ENCODE assay signal across 16 cellular contexts in the genomic region with DNA sequence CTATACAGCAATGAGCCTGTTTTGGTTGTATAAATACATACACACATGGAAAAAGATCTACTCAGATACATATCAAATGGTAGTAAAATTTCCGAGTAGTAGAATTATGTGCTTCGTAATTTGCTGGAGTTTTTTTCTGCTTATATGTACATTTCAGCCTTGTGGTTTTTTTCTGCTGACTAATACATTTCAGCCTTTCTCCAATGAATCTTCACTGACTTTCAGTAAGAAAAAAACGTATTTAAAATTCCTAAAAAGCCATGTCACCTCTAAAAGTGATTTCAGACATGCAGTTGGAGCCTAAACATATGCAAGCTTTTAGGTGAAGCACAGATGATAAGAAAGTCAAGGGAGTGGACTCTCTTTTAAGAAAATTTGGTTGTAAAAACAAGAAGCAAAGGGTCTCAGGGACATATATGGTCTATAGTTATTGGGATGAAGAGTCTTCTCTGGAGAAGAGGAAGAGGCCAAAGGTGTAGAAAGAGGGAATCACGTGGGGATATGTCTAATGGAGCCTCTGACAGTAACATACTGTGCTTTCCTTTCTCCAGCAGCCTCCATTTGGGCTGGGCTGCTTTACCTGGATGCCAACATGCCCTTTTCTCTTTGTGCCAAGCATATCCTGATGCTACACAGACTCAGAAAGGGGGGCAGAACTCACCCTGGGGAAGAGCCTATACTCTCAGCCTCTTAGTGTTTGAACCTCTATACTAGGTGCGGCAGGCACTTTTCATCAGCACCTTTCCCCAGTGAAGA. TPM values are rescaled to one million over a fixed set of nuclear protein-coding genes. Genes with fewer than 3 reads are reported as not detected.
DNase-seq lines count a peak whose midpoint lies in the region; ATAC-seq and TF ChIP-seq lines count a peak whose summit lies in the region.
"Had no signal": no experiment of that assay in that cellular context is flagged by ENCODE, and none has a peak within 500 bp of the region (broad histone marks: within the 10 kb centered on the region; RNA-seq: fewer than 3 reads in every experiment).

No MANE protein-coding gene starts in this region.

- ATAC-seq in SK-N-SH treated with all-trans-retinoic acid at 6 μM for 48 hours: no peak
- ATAC-seq in GM21737 (IDR thresholded peaks at IDR 0.05; ENCODE audit: unreplicated experiment): no peak
- ATAC-seq: activated T-cell treated with anti-CD3 and anti-CD28 coated beads, Interleukin-2, amount 50 U/mL, for 72 hours had no signal

- no peak for TF ChIP-seq CTCF in choroid plexus epithelial cell (conservative IDR thresholded peaks at IDR 0.05; ENCODE audit: low read depth, low read length)

- no peak overlapping the region for H3K4me3 ChIP-seq in choroid plexus epithelial cell (ENCODE audit: low read depth, low read length)

- DNase-seq in EH (ENCODE audit: low read depth) (peak; percentile 76), LHCN-M2 (ENCODE audit: low read depth) (peak; percentile 8), choroid plexus epithelial cell (ENCODE audit: low read depth) (peak; percentile 31), non-pigmented ciliary epithelial cell (ENCODE audit: low read depth) (peak; percentile 23), DMS79 treated with DMSO at 0.1 percent for 48 hours (lab: John Stamatoyannopoulos, UW) (no peak), SIG-M5 treated with dmso at 0.1 percent for 504 hours (lab: John Stamatoyannopoulos, UW; ENCODE audit: unreplicated experiment) (no peak)
- DNase-seq: activated CD4-positive, alpha-beta T cell treated with anti-CD3 and anti-CD28 coated beads for 48 hours; activated T-cell treated with anti-CD3 and anti-CD28 coated beads, Interleukin-2, amount 50 U/mL, for 72 hours; effector CD4-positive, alpha-beta T cell; foreskin melanocyte; mesendoderm; MM.1S; NCI-H2029; stimulated activated CD4-positive, alpha-beta T cell treated with anti-CD3 and anti-CD28 coated beads, Interleukin-15, amount 100 ng/mL, for 24 hours had no signal

TF ChIP-seq in SK-N-SH treated with all-trans-retinoic acid at 6 μM for 48 hours, 23 proteins besides CTCF, POLR2A, EP300 and RAD21:
- TF ChIP-seq GLIS3 (CRISPR knock-in tag; IDR thresholded peaks at IDR 0.05): no peak
- TF ChIP-seq SNAI2 (CRISPR knock-in tag; IDR thresholded peaks at IDR 0.05): no peak
- TF ChIP-seq, protein P1, sequence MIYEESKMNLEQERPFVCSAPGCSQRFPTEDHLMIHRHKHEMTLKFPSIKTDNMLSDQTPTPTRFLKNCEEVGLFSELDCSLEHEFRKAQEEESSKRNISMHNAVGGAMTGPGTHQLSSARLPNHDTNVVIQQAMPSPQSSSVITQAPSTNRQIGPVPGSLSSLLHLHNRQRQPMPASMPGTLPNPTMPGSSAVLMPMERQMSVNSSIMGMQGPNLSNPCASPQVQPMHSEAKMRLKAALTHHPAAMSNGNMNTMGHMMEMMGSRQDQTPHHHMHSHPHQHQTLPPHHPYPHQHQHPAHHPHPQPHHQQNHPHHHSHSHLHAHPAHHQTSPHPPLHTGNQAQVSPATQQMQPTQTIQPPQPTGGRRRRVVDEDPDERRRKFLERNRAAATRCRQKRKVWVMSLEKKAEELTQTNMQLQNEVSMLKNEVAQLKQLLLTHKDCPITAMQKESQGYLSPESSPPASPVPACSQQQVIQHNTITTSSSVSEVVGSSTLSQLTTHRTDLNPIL (CRISPR knock-in tag; IDR thresholded peaks at IDR 0.05; ENCODE audit: low read depth): no peak
- no peak for TF ChIP-seq PPARA (CRISPR knock-in tag; IDR thresholded peaks at IDR 0.05; ENCODE audit: borderline replicate concordance)
- no peak for TF ChIP-seq TCF4 (CRISPR knock-in tag; IDR thresholded peaks at IDR 0.05; ENCODE audit: borderline replicate concordance)
- TF ChIP-seq, protein P2, sequence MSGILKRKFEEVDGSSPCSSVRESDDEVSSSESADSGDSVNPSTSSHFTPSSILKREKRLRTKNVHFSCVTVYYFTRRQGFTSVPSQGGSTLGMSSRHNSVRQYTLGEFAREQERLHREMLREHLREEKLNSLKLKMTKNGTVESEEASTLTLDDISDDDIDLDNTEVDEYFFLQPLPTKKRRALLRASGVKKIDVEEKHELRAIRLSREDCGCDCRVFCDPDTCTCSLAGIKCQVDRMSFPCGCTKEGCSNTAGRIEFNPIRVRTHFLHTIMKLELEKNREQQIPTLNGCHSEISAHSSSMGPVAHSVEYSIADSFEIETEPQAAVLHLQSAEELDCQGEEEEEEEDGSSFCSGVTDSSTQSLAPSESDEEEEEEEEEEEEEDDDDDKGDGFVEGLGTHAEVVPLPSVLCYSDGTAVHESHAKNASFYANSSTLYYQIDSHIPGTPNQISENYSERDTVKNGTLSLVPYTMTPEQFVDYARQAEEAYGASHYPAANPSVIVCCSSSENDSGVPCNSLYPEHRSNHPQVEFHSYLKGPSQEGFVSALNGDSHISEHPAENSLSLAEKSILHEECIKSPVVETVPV (CRISPR knock-in tag; IDR thresholded peaks at IDR 0.05): no peak
- TF ChIP-seq, protein P3, sequence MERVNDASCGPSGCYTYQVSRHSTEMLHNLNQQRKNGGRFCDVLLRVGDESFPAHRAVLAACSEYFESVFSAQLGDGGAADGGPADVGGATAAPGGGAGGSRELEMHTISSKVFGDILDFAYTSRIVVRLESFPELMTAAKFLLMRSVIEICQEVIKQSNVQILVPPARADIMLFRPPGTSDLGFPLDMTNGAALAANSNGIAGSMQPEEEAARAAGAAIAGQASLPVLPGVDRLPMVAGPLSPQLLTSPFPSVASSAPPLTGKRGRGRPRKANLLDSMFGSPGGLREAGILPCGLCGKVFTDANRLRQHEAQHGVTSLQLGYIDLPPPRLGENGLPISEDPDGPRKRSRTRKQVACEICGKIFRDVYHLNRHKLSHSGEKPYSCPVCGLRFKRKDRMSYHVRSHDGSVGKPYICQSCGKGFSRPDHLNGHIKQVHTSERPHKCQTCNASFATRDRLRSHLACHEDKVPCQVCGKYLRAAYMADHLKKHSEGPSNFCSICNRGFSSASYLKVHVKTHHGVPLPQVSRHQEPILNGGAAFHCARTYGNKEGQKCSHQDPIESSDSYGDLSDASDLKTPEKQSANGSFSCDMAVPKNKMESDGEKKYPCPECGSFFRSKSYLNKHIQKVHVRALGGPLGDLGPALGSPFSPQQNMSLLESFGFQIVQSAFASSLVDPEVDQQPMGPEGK (CRISPR knock-in tag; IDR thresholded peaks at IDR 0.05; ENCODE audit: borderline replicate concordance): no peak
- no peak for TF ChIP-seq ESRRG (CRISPR knock-in tag; IDR thresholded peaks at IDR 0.05)
- no peak for TF ChIP-seq ISL1 (CRISPR knock-in tag; IDR thresholded peaks at IDR 0.05)
- no peak for TF ChIP-seq BACH2 (CRISPR knock-in tag; IDR thresholded peaks at IDR 0.05; ENCODE audit: borderline replicate concordance)
- TF ChIP-seq ZNF8 (CRISPR knock-in tag; IDR thresholded peaks at IDR 0.05): no peak
- no peak for TF ChIP-seq RARB (CRISPR knock-in tag; IDR thresholded peaks at IDR 0.05)
- TF ChIP-seq ZFP3 (CRISPR knock-in tag; IDR thresholded peaks at IDR 0.05): no peak
- TF ChIP-seq, protein P4, sequence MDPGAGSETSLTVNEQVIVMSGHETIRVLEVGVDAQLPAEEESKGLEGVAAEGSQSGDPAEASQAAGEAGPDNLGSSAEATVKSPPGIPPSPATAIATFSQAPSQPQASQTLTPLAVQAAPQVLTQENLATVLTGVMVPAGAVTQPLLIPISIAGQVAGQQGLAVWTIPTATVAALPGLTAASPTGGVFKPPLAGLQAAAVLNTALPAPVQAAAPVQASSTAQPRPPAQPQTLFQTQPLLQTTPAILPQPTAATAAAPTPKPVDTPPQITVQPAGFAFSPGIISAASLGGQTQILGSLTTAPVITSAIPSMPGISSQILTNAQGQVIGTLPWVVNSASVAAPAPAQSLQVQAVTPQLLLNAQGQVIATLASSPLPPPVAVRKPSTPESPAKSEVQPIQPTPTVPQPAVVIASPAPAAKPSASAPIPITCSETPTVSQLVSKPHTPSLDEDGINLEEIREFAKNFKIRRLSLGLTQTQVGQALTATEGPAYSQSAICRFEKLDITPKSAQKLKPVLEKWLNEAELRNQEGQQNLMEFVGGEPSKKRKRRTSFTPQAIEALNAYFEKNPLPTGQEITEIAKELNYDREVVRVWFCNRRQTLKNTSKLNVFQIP (CRISPR knock-in tag; IDR thresholded peaks at IDR 0.05; ENCODE audit: borderline replicate concordance, low read depth): no peak
- TF ChIP-seq ARNTL (CRISPR knock-in tag; IDR thresholded peaks at IDR 0.05; ENCODE audit: borderline replicate concordance, low read depth): no peak
- no peak for TF ChIP-seq ZNF565 (CRISPR knock-in tag; conservative IDR thresholded peaks at IDR 0.05; ENCODE audit: low read depth)
- TF ChIP-seq ZNF70 (CRISPR knock-in tag; IDR thresholded peaks at IDR 0.05): no peak

RNA-seq across cellular contexts. Expression of a gene that starts 2.4 kb away (rescaled TPM):
- total RNA-seq in LHCN-M2 (2014; rRNA removed): 0.06 and 0.19 TPM in 2 replicates
- 0.05 TPM for polyA plus RNA-seq in LHCN-M2 (2012)

Comparison
In these comparisons a context has a peak if more than half of its experiments do, and no peak if none do; other contexts are left out.
1. DNase-seq: peak in EH (single experiment), LHCN-M2 (single experiment), choroid plexus epithelial cell (single experiment) and non-pigmented ciliary epithelial cell (single experiment); none in DMS79 treated with DMSO at 0.1 percent for 48 hours (single experiment) and SIG-M5 treated with dmso at 0.1 percent for 504 hours (single experiment).